ENCODE assay signal across 8 cellular contexts in genomic region chr6:21594427-21595264, GRCh38. TPM values are rescaled to one million over a fixed set of nuclear protein-coding genes. Genes with fewer than 3 reads are reported as not detected.
A peak's percentile ranks its signal among the peaks of the same experiment; 100 is the strongest.
DNase-seq lines count a peak whose midpoint lies in the region; ATAC-seq, FAIRE-seq and TF ChIP-seq lines count a peak whose summit lies in the region.

No MANE protein-coding gene starts in this region.

- no peak overlapping the region for H3K27ac ChIP-seq in CD4-positive, CD25-positive, alpha-beta regulatory T cell (ENCODE audit: insufficient read depth, low read length, poor library complexity, severe bottlenecking)
- H3K27ac ChIP-seq in kidney (ENCODE audit: low read depth in 2 of 2, low read length in 2 of 2) (peak overlapping the region; percentile 90 to 96), smooth muscle cell (ENCODE audit: low read depth) (peak overlapping the region; percentile 86)

- no peaks in the 10 kb centered on the region for H3K36me3 ChIP-seq in CD4-positive, CD25-positive, alpha-beta regulatory T cell (ENCODE audit: control insufficient read depth, insufficient read depth, low read length)
- H3K36me3 ChIP-seq in kidney (ENCODE audit: control insufficient read depth in 1 of 2, insufficient read depth in 2 of 2, low read length in 2 of 2): no peaks in the 10 kb centered on the region
- H3K36me3 ChIP-seq in smooth muscle cell (ENCODE audit: low read depth): no peaks in the 10 kb centered on the region

- peaks cover 57% of the 10 kb centered on the region for H3K79me2 ChIP-seq in smooth muscle cell (ENCODE audit: low read depth)

- FAIRE-seq in kidney (lab: Jason Lieb, UNC): no peak

- H3K36me3 Mint-ChIP-seq in CD4-positive, CD25-positive, alpha-beta regulatory T cell: no peaks in the 10 kb centered on the region
- peaks cover 9% of the 10 kb centered on the region for H3K36me3 Mint-ChIP-seq in T-helper 2 cell treated with Interferon-gamma antibody and Interleukin-4, amounts not matched to agents 5 μg/mL and 100 μg/mL, for 36 hours (ENCODE audit: low read depth)

- peaks cover 54% of the 10 kb centered on the region for H4K20me1 ChIP-seq in smooth muscle cell (ENCODE audit: low read depth)

- peaks cover 4 to 23% (median 14%) of the 10 kb centered on the region in 4 donors for H3K4me1 Mint-ChIP-seq in CD4-positive, CD25-positive, alpha-beta regulatory T cell
- H3K4me1 Mint-ChIP-seq in T-helper 2 cell treated with Interferon-gamma antibody and Interleukin-4, amounts not matched to agents 5 μg/mL and 100 μg/mL, for 36 hours (ENCODE audit: low read depth): peaks cover 32% of the 10 kb centered on the region

- H3K4me1 ChIP-seq in CD4-positive, CD25-positive, alpha-beta regulatory T cell (ENCODE audit: control insufficient read depth, insufficient read depth, low read length, poor library complexity, severe bottlenecking): peaks cover 39% of the 10 kb centered on the region
- H3K4me1 ChIP-seq in kidney (ENCODE audit: control insufficient read depth in 1 of 2, insufficient read depth in 1 of 2, low read depth in 1 of 2, low read length in 2 of 2) (peaks cover 0 to 3% of the 10 kb centered on the region in 2 donors), smooth muscle cell (ENCODE audit: low read depth) (peaks cover 18% of the 10 kb centered on the region)

- peak overlapping the region in 1 of 3 donors; percentile 36 for H3K27ac Mint-ChIP-seq in CD4-positive, CD25-positive, alpha-beta regulatory T cell
- H3K27ac Mint-ChIP-seq in T-helper 2 cell treated with Interferon-gamma antibody and Interleukin-4, amounts not matched to agents 5 μg/mL and 100 μg/mL, for 36 hours: peak overlapping the region; percentile 92

- peak overlapping the region; percentile 89 to 96 (median 91) for H3K4me3 Mint-ChIP-seq in CD4-positive, CD25-positive, alpha-beta regulatory T cell
- peak overlapping the region; percentile 89 for H3K4me3 Mint-ChIP-seq in T-helper 2 cell treated with Interferon-gamma antibody and Interleukin-4, amounts not matched to agents 5 μg/mL and 100 μg/mL, for 36 hours

- peak; percentile 8 to 55 (median 22) for DNase-seq in CD4-positive, CD25-positive, alpha-beta regulatory T cell
- peak; percentile 35 for DNase-seq in GM19238 (ENCODE audit: insufficient read length, low spot score)
- DNase-seq in T-helper 2 cell treated with Interferon-gamma antibody and Interleukin-4, amounts not matched to agents 5 μg/mL and 100 μg/mL, for 36 hours (ENCODE audit: low spot score): peak; percentile 46
- DNase-seq in central memory CD4-positive, alpha-beta T cell: peak; percentile 20
- DNase-seq in kidney: peak; percentile 91
- peak; percentile 63 for DNase-seq in smooth muscle cell (lab: John Stamatoyannopoulos, UW; ENCODE audit: unreplicated experiment)
- no peak for DNase-seq in NCI-H128 (lab: John Stamatoyannopoulos, UW; ENCODE audit: unreplicated experiment)

- H3K27me3 ChIP-seq in CD4-positive, CD25-positive, alpha-beta regulatory T cell (ENCODE audit: control insufficient read depth, insufficient read depth, low read length): peaks cover 43% of the 10 kb centered on the region
- no peaks in the 10 kb centered on the region for H3K27me3 ChIP-seq in smooth muscle cell (ENCODE audit: low read depth)

- TF ChIP-seq CTCF in kidney (IDR thresholded peaks at IDR 0.05; ENCODE audit: borderline replicate concordance, extremely low read depth, insufficient read depth) (no peak), smooth muscle cell (IDR thresholded peaks at IDR 0.05; ENCODE audit: borderline replicate concordance, insufficient read depth, poor library complexity, severe bottlenecking) (no peak)

- H3K9me3 Mint-ChIP-seq in CD4-positive, CD25-positive, alpha-beta regulatory T cell: peaks cover 0 to 6% (median 2%) of the 10 kb centered on the region in 7 donors
- no peaks in the 10 kb centered on the region for H3K9me3 Mint-ChIP-seq in T-helper 2 cell treated with Interferon-gamma antibody and Interleukin-4, amounts not matched to agents 5 μg/mL and 100 μg/mL, for 36 hours

- WGBS in smooth muscle cell (ENCODE audit: low lambda C conversion rate): under 1% methylated on average over 83 of the region's 105 CpGs

- H3K9me3 ChIP-seq in CD4-positive, CD25-positive, alpha-beta regulatory T cell (ENCODE audit: control insufficient read depth in 2 of 2, low read length in 2 of 2): no peaks in the 10 kb centered on the region
- H3K9me3 ChIP-seq in kidney (ENCODE audit: control insufficient read depth in 1 of 2, low read length in 2 of 2) (no peaks in the 10 kb centered on the region), smooth muscle cell (replicated peaks; ENCODE audit: low read depth) (no peaks in the 10 kb centered on the region)

- intact Hi-C loops in kidney (cut with DNase I): loop anchor here (5.0 kb wide), 1 partner anchor 453 kb away; no protein-coding TSS in a partner anchor

- H3K9ac ChIP-seq in kidney (ENCODE audit: low read length in 2 of 2) (peak overlapping the region; percentile 91 to 93), smooth muscle cell (ENCODE audit: low read depth) (peak overlapping the region; percentile 85)

- peaks cover 8% of the 10 kb centered on the region for H3F3A ChIP-seq in smooth muscle cell (ENCODE audit: low read depth)

- H3K4me2 ChIP-seq in smooth muscle cell: peak overlapping the region; percentile 98

- H3K27me3 Mint-ChIP-seq in CD4-positive, CD25-positive, alpha-beta regulatory T cell: peaks cover 57% of the 10 kb centered on the region
- H3K27me3 Mint-ChIP-seq in T-helper 2 cell treated with Interferon-gamma antibody and Interleukin-4, amounts not matched to agents 5 μg/mL and 100 μg/mL, for 36 hours (ENCODE audit: low read depth): peaks cover 66% of the 10 kb centered on the region

- H2AFZ ChIP-seq in smooth muscle cell (ENCODE audit: low read depth): peak overlapping the region; percentile 54

- peak in 1 of 2 donors; percentile 9 for ATAC-seq in CD4-positive, CD25-positive, alpha-beta regulatory T cell (ENCODE audit: low read depth in 2 of 2)
- ATAC-seq in HG03520 (IDR thresholded peaks at IDR 0.05; ENCODE audit: unreplicated experiment): peak; percentile 17

- H3K4me3 ChIP-seq in CD4-positive, CD25-positive, alpha-beta regulatory T cell (ENCODE audit: low read depth, low read length): peak overlapping the region; percentile 88
- peak overlapping the region; percentile 86 to 88 for H3K4me3 ChIP-seq in kidney (ENCODE audit: low read length in 2 of 2)
- H3K4me3 ChIP-seq in smooth muscle cell: peak overlapping the region; percentile 99

RNA-seq across cellular contexts. Expression of gene SOX4, which starts 1.1 kb away (rescaled TPM):
- 7.6 TPM for total RNA-seq in CD4-positive, CD25-positive, alpha-beta regulatory T cell
- under 1 TPM; 0.30 to 0.59 (median 0.45) TPM for polyA plus RNA-seq in CD4-positive, CD25-positive, alpha-beta regulatory T cell
- total RNA-seq in kidney (36.5 TPM), smooth muscle cell (109 and 118 TPM in 2 replicates)
- polyA plus RNA-seq in kidney (ENCODE audit: insufficient read depth, low read depth, low replicate concordance) (5.5 TPM), smooth muscle cell (91.6 and 91.9 TPM in 2 replicates)
